Comparison of ENCODE assay signal across 21 cellular contexts in genomic region chr2:69843993-69844392, GRCh38.
"Had no signal": no experiment of that assay in that cellular context is flagged by ENCODE, and none has a peak within 500 bp of the region (broad histone marks: within the 10 kb centered on the region; RNA-seq: fewer than 3 reads in every experiment).

No MANE protein-coding gene starts in this region.

- H2AFZ ChIP-seq: hepatocyte had no signal

- H3K4me1 ChIP-seq: gastrocnemius medialis, heart left ventricle, testis, tibial artery had no signal

- H3K27me3 ChIP-seq: gastrocnemius medialis, heart left ventricle, hepatocyte, ovary, testis, tibial artery had no signal

- H3K27ac ChIP-seq: coronary artery, gastrocnemius medialis, heart left ventricle, hepatocyte, ovary, testis, tibial artery had no signal

- DNase-seq: dermis blood vessel endothelial cell; effector memory CD4-positive, alpha-beta T cell; foreskin fibroblast; gastrocnemius medialis; heart left ventricle; kidney; natural killer cell; occipital lobe; ovary; stimulated activated CD4-positive, alpha-beta T cell treated with anti-CD3 and anti-CD28 coated beads, Interleukin-2, amount 100 ng/mL, for 24 hours; stimulated activated CD4-positive, alpha-beta T cell treated with anti-CD3 and anti-CD28 coated beads, Interleukin-4, amount 100 ng/mL, for 24 hours; stimulated activated naive CD8-positive, alpha-beta T cell treated with anti-CD3 and anti-CD28 coated beads, Interleukin-15, Interleukin-2, amounts not matched to agents 100 U/mL and 50 U/mL, for 24 hours; substantia nigra; testis; tibial artery had no signal

- ATAC-seq: gastrocnemius medialis; heart left ventricle; left lobe of liver; natural killer cell; sciatic nerve; stimulated activated effector memory CD8-positive, alpha-beta T cell treated with anti-CD3 and anti-CD28 coated beads, Interleukin-12 subunit alpha, Interleukin-12 subunit beta, amount 100 ng/mL, for 72 hours; stimulated activated naive CD8-positive, alpha-beta T cell treated with anti-CD3 and anti-CD28 coated beads, Interleukin-15, Interleukin-2, amounts not matched to agents 100 U/mL and 50 U/mL, for 24 hours had no signal

- H3K36me3 ChIP-seq: ovary had no signal

- H3K4me2 ChIP-seq: hepatocyte had no signal

- H3K4me3 ChIP-seq: coronary artery, gastrocnemius medialis, heart left ventricle, hepatocyte, lung, ovary, testis, tibial artery had no signal

- H3K9me3 ChIP-seq: gastrocnemius medialis, heart left ventricle, ovary, testis, tibial artery had no signal
